15 cellular contexts compared by ENCODE assay signal in the genomic region with DNA sequence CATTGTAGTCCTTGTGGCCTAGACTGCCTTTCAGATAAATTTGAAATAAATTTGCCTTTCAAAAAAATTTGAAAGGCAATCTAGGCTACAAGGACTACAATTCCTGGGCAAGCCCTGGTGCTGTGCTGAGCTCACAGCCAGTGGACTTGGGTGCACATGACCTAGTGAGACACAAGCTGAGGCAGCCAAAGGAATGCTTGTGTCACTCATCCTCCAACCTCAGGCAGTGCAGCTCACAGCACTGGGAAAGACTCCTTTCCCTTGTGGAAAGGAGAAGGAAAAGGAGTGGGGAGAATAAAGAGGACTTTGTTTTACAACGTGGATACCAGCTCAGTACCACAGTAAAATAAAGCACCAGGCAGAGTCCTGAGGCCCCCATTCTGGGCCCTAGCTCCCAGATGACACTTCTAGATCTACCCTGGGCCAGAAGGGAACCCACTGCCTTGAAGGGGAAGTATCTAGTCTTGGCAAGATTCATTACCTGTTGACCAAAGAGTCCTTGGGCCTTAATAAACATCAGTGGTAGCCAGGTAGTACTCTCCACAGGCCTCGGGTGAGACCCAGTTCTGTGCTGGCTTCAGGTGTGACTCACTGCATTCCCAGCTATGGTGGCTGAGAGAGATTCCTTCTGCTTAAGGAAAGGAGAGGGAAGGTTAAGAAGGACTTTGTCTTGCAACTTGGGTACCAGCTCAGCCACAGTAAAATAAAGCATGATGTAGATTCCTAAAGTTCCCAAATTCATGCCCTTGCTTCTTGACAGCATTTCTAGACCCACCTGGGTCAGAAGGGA.
DNase-seq lines count a peak whose midpoint lies in the region; ATAC-seq and TF ChIP-seq lines count a peak whose summit lies in the region.
"Had no signal": no experiment of that assay in that cellular context is flagged by ENCODE, and none has a peak within 500 bp of the region (broad histone marks: within the 10 kb centered on the region; RNA-seq: fewer than 3 reads in every experiment).

No MANE protein-coding gene starts in this region.

- ATAC-seq in HG03460 (IDR thresholded peaks at IDR 0.05; ENCODE audit: unreplicated experiment), result no peak
- ATAC-seq in naive thymus-derived CD8-positive, alpha-beta T cell, result no peak
- no peak for ATAC-seq in effector memory CD8-positive, alpha-beta T cell (replicated peaks)

- peak; percentile 37 for DNase-seq in EH (ENCODE audit: low read depth)
- DNase-seq in RPMI7951 (ENCODE audit: low read depth), result peak; percentile 15
- DNase-seq in epithelial cell of esophagus (ENCODE audit: low read depth), result peak; percentile 65
- DNase-seq in neural crest cell (ENCODE audit: low read depth, low spot score), result no peak
- DNase-seq in naive thymus-derived CD8-positive, alpha-beta T cell, result no peak
- no peak for DNase-seq in effector memory CD8-positive, alpha-beta T cell
- DNase-seq: GOT3, KG1, NCI-H1092, NCI-H1694, NCI-H345, NCI-H748 treated with DMSO at 0.1 percent for 48 hours, SHP77 treated with DMSO at 0.1 percent for 48 hours had no signal

- H3K4me3 Mint-ChIP-seq in neural crest cell, result no peak overlapping the region
- H3K4me3 Mint-ChIP-seq in naive thymus-derived CD8-positive, alpha-beta T cell, result no peak overlapping the region
- H3K4me3 Mint-ChIP-seq in effector memory CD8-positive, alpha-beta T cell, result no peak overlapping the region

- H3K4me1 Mint-ChIP-seq in neural crest cell, result no peaks in the 10 kb centered on the region
- H3K4me1 Mint-ChIP-seq in naive thymus-derived CD8-positive, alpha-beta T cell, result no peaks in the 10 kb centered on the region
- H3K4me1 Mint-ChIP-seq in effector memory CD8-positive, alpha-beta T cell (ENCODE audit: low read depth in 2 of 2), result no peaks in the 10 kb centered on the region

- no peak overlapping the region for H3K4me3 ChIP-seq in epithelial cell of esophagus (ENCODE audit: low read length)
- H3K4me3 ChIP-seq: BLaER1 treated with 17β-estradiol and CSF1 and Interleukin-3, amounts not matched to agents 10 nM and 100 nM had no signal

- POLR2A ChIA-PET in naive thymus-derived CD8-positive, alpha-beta T cell (lab: Charles Lee), result no interaction called here

- peaks cover 10% of the 10 kb centered on the region for H3K36me3 Mint-ChIP-seq in neural crest cell (ENCODE audit: low read depth)
- H3K36me3 Mint-ChIP-seq in naive thymus-derived CD8-positive, alpha-beta T cell, result no peaks in the 10 kb centered on the region
- H3K36me3 Mint-ChIP-seq in effector memory CD8-positive, alpha-beta T cell (ENCODE audit: insufficient read depth), result peaks cover 2% of the 10 kb centered on the region

- H3K9me3 Mint-ChIP-seq in neural crest cell, result peaks cover 18% of the 10 kb centered on the region
- peaks cover 0 to 26% (median 13%) of the 10 kb centered on the region in 9 donors for H3K9me3 Mint-ChIP-seq in naive thymus-derived CD8-positive, alpha-beta T cell
- H3K9me3 Mint-ChIP-seq in effector memory CD8-positive, alpha-beta T cell, result peaks cover 9 to 15% of the 10 kb centered on the region in 2 donors

- H3K27me3 Mint-ChIP-seq in neural crest cell (ENCODE audit: low read depth), result no peaks in the 10 kb centered on the region
- no peaks in the 10 kb centered on the region for H3K27me3 Mint-ChIP-seq in naive thymus-derived CD8-positive, alpha-beta T cell
- H3K27me3 Mint-ChIP-seq in effector memory CD8-positive, alpha-beta T cell, result no peaks in the 10 kb centered on the region

- H3K27ac Mint-ChIP-seq in neural crest cell (ENCODE audit: unreplicated experiment), result peak overlapping the region; percentile 50
- no peak overlapping the region for H3K27ac Mint-ChIP-seq in naive thymus-derived CD8-positive, alpha-beta T cell
- H3K27ac Mint-ChIP-seq in effector memory CD8-positive, alpha-beta T cell, result no peak overlapping the region

- no peak for TF ChIP-seq CTCF in epithelial cell of esophagus (IDR thresholded peaks at IDR 0.05; ENCODE audit: insufficient read depth, low read depth, low read length, missing control alignments)
- TF ChIP-seq CTCF in neural crest cell (conservative IDR thresholded peaks at IDR 0.05), result no peak

Comparison
In these comparisons a context has a peak if more than half of its experiments do, and no peak if none do; other contexts are left out.
1. DNase-seq: peak in EH (single experiment), RPMI7951 (single experiment) and epithelial cell of esophagus (single experiment); none in neural crest cell (single experiment), naive thymus-derived CD8-positive, alpha-beta T cell (0 of 10) and effector memory CD8-positive, alpha-beta T cell (0 of 3).